In genomic region chr2:207711750-207712487, GRCh38 we compare ENCODE assay signal across 8 cellular contexts. TPM values are rescaled to one million over a fixed set of nuclear protein-coding genes. Genes with fewer than 3 reads are reported as not detected.
DNase-seq lines count a peak whose midpoint lies in the region; ATAC-seq lines count a peak whose summit lies in the region.

No MANE protein-coding gene starts in this region.

- no peaks in the 10 kb centered on the region for H3K36me3 ChIP-seq in KOPT-K1 (ENCODE audit: insufficient read depth, low read length)

- H3K27me3 Mint-ChIP-seq in memory B cell, result no peaks in the 10 kb centered on the region

- peak overlapping the region; percentile 90 for H3K4me3 ChIP-seq in GM08714 (ENCODE audit: low read length)

- peak; percentile 28 for ATAC-seq in GM21825 (IDR thresholded peaks at IDR 0.05; ENCODE audit: unreplicated experiment)
- ATAC-seq in memory B cell (ENCODE audit: low read depth), result peak; percentile 36

- peaks cover 2% of the 10 kb centered on the region for H3K36me3 Mint-ChIP-seq in memory B cell

- H3K4me3 Mint-ChIP-seq in memory B cell, result peak overlapping the region; percentile 95

- peak overlapping the region; percentile 79 for H3K27ac Mint-ChIP-seq in memory B cell

- H3K4me1 Mint-ChIP-seq in memory B cell, result peaks cover 19% of the 10 kb centered on the region

- peak; percentile 7 to 17 for DNase-seq in activated CD4-positive, alpha-beta T cell treated with anti-CD3 and anti-CD28 coated beads for 24 hours (ENCODE audit: low read depth in 2 of 2)
- DNase-seq in dermis blood vessel endothelial cell (peak; percentile 65), memory B cell (ENCODE audit: low spot score in 2 of 2) (peak in 1 of 2 donors; percentile 39), NCI-H2107 (lab: John Stamatoyannopoulos, UW) (no peak)
- peak; percentile 10 to 31 for DNase-seq in stimulated activated CD8-positive, alpha-beta memory T cell treated with anti-CD3 and anti-CD28 coated beads, Interleukin-15, amount 100 ng/mL, for 4 hours (ENCODE audit: low read depth in 2 of 2)

- no peaks in the 10 kb centered on the region for H3K9me3 Mint-ChIP-seq in memory B cell

- H3K27ac ChIP-seq in KOPT-K1 (ENCODE audit: low read depth, low read length, poor library complexity, severe bottlenecking), result peak overlapping the region; percentile 57

- no peaks in the 10 kb centered on the region for H3K9me3 ChIP-seq in KOPT-K1 (ENCODE audit: insufficient read depth, low read length, poor library complexity, severe bottlenecking)

RNA-seq across cellular contexts. Expression of gene CCNYL1, which starts 0.5 kb away (rescaled TPM):
- total RNA-seq in dermis blood vessel endothelial cell, result 30.3 and 53.9 TPM in 2 replicates

RNA-seq across cellular contexts. Expression of gene FZD5, which starts 57.8 kb away (rescaled TPM):
- 5.3 and 5.4 TPM in 2 replicates for total RNA-seq in dermis blood vessel endothelial cell
